ENCODE assay signal across 1 cellular context in genomic region chr19:49128545-49129237, GRCh38.
TF ChIP-seq lines count a peak whose summit lies in the region.

No MANE protein-coding gene starts in this region.

TF ChIP-seq in GM12878, 131 proteins besides CTCF, POLR2A, EP300 and RAD21:
- no peak for TF ChIP-seq HDAC6 (IDR thresholded peaks at IDR 0.05; ENCODE audit: unreplicated experiment)
- no peak for TF ChIP-seq ZBTB4 (CRISPR knock-in tag; IDR thresholded peaks at IDR 0.05)
- TF ChIP-seq STAT1 (conservative IDR thresholded peaks at IDR 0.05) = no peak
- no peak for TF ChIP-seq FOXK2 (IDR thresholded peaks at IDR 0.05)
- no peak for TF ChIP-seq TBL1XR1 (IDR thresholded peaks at IDR 0.05; ENCODE audit: low read depth, low read length)
- TF ChIP-seq POLR2AphosphoS5 (IDR thresholded peaks at IDR 0.05; ENCODE audit: low read length) = no peak
- no peak for TF ChIP-seq YY1 (IDR thresholded peaks at IDR 0.05; ENCODE audit: low read depth, low read length)
- TF ChIP-seq MYB (IDR thresholded peaks at IDR 0.05; ENCODE audit: borderline replicate concordance, low read depth, low read length) = no peak
- no peak for TF ChIP-seq ATF3 (IDR thresholded peaks at IDR 0.05; ENCODE audit: borderline replicate concordance, extremely low read depth, low read depth, low read length)
- TF ChIP-seq BCLAF1 (IDR thresholded peaks at IDR 0.05) = no peak
- TF ChIP-seq HSF1 (IDR thresholded peaks at IDR 0.05; ENCODE audit: low read depth, low read length) = no peak
- TF ChIP-seq REST (IDR thresholded peaks at IDR 0.05; ENCODE audit: low read depth, low read length) = no peak
TF ChIP-seq in GM12878: peak in this region for 0.
